ENCODE assay signal across 20 cellular contexts in genomic region chr6:4294636-4295035, GRCh38.
A peak's percentile ranks its signal among the peaks of the same experiment; 100 is the strongest.
DNase-seq lines count a peak whose midpoint lies in the region; ATAC-seq and TF ChIP-seq lines count a peak whose summit lies in the region.
"Had no signal": no experiment of that assay in that cellular context is flagged by ENCODE, and none has a peak within 500 bp of the region (broad histone marks: within the 10 kb centered on the region; RNA-seq: fewer than 3 reads in every experiment).

No MANE protein-coding gene starts in this region.

- ATAC-seq in Right ventricle myocardium superior (ENCODE audit: poor library complexity) (no peak), aorta (ENCODE audit: low FRiP score) (peak; percentile 11), GM21786 (IDR thresholded peaks at IDR 0.05; ENCODE audit: unreplicated experiment) (no peak), GM19455 (IDR thresholded peaks at IDR 0.05; ENCODE audit: unreplicated experiment) (no peak)
- no peak for ATAC-seq in stimulated activated naive B cell treated with anti-CD40 and anti-IgM and Interleukin-4, amounts not matched to agents 10 μg/mL and 1 μg/mL and 100 μg/mL, for 72 hours (replicated peaks)
- ATAC-seq: A549, HCT116 had no signal

- H3K4me1 Mint-ChIP-seq in osteocyte (ENCODE audit: unreplicated experiment): peaks cover 5% of the 10 kb centered on the region
- H3K4me1 Mint-ChIP-seq in stimulated activated naive B cell treated with anti-CD40 and anti-IgM and Interleukin-4, amounts not matched to agents 10 μg/mL and 1 μg/mL and 100 μg/mL, for 72 hours: no peaks in the 10 kb centered on the region

- no peaks in the 10 kb centered on the region for H3K36me3 Mint-ChIP-seq in osteocyte (ENCODE audit: unreplicated experiment)
- H3K36me3 Mint-ChIP-seq in stimulated activated naive B cell treated with anti-CD40 and anti-IgM and Interleukin-4, amounts not matched to agents 10 μg/mL and 1 μg/mL and 100 μg/mL, for 72 hours: peaks cover 0 to 5% of the 10 kb centered on the region in 2 donors

- H3K4me3 ChIP-seq in coronary artery (no peak overlapping the region), aorta (ENCODE audit: low read length in 2 of 2) (no peak overlapping the region)
- H3K4me3 ChIP-seq: A549 had no signal

- H3K36me3 ChIP-seq in aorta (ENCODE audit: control insufficient read depth in 1 of 2, insufficient read depth in 2 of 2, low read length in 1 of 2): no peaks in the 10 kb centered on the region

- no peak overlapping the region for H3K27ac Mint-ChIP-seq in osteocyte (ENCODE audit: unreplicated experiment)
- no peak overlapping the region for H3K27ac Mint-ChIP-seq in stimulated activated naive B cell treated with anti-CD40 and anti-IgM and Interleukin-4, amounts not matched to agents 10 μg/mL and 1 μg/mL and 100 μg/mL, for 72 hours
- H3K27ac Mint-ChIP-seq: CD4-positive, alpha-beta T cell; HFFc6 had no signal

- WGBS in aorta, 2 donors: 94 to 95% methylated on average over 9 of the region's 9 CpGs

- intact Hi-C loops in cardiac septum (cut with DNase I) (no loop called here), Right ventricle myocardium superior (cut with DNase I) (no loop called here), aorta (cut with DNase I) (no loop called here)

- no peaks in the 10 kb centered on the region for H3K27me3 Mint-ChIP-seq in osteocyte (ENCODE audit: unreplicated experiment)
- peaks cover under 1 to 27% of the 10 kb centered on the region in 2 donors for H3K27me3 Mint-ChIP-seq in stimulated activated naive B cell treated with anti-CD40 and anti-IgM and Interleukin-4, amounts not matched to agents 10 μg/mL and 1 μg/mL and 100 μg/mL, for 72 hours

- H3K9me3 Mint-ChIP-seq in osteocyte (ENCODE audit: unreplicated experiment): peaks cover 12% of the 10 kb centered on the region
- H3K9me3 Mint-ChIP-seq in stimulated activated naive B cell treated with anti-CD40 and anti-IgM and Interleukin-4, amounts not matched to agents 10 μg/mL and 1 μg/mL and 100 μg/mL, for 72 hours: peaks cover 8 to 15% of the 10 kb centered on the region in 2 donors
- H3K9me3 Mint-ChIP-seq: CD4-positive, alpha-beta T cell had no signal

- H3K4me1 ChIP-seq in aorta (ENCODE audit: control insufficient read depth in 1 of 2, insufficient read depth in 2 of 2, low read length in 2 of 2): no peaks in the 10 kb centered on the region

- H3K27ac ChIP-seq in coronary artery: no peak overlapping the region
- no peak overlapping the region for H3K27ac ChIP-seq in aorta (ENCODE audit: low read depth in 1 of 2, low read length in 2 of 2)
- H3K27ac ChIP-seq: 22Rv1, A549, C4-2B had no signal

- H3K4me3 Mint-ChIP-seq in osteocyte (ENCODE audit: unreplicated experiment): no peak overlapping the region
- no peak overlapping the region for H3K4me3 Mint-ChIP-seq in stimulated activated naive B cell treated with anti-CD40 and anti-IgM and Interleukin-4, amounts not matched to agents 10 μg/mL and 1 μg/mL and 100 μg/mL, for 72 hours
- H3K4me3 Mint-ChIP-seq: CD4-positive, alpha-beta T cell; HFFc6 had no signal

- no peak for TF ChIP-seq CTCF in coronary artery (IDR thresholded peaks at IDR 0.05)
- TF ChIP-seq CTCF in osteocyte (IDR thresholded peaks at IDR 0.05): no peak

- H3K27me3 ChIP-seq in aorta (ENCODE audit: control insufficient read depth in 1 of 2, insufficient read depth in 2 of 2, low read length in 1 of 2): no peaks in the 10 kb centered on the region

- H3K9me3 ChIP-seq in aorta (ENCODE audit: control insufficient read depth, low read length): peaks cover 5% of the 10 kb centered on the region

- DNase-seq in cardiac septum (ENCODE audit: low spot score) (peak; percentile 59), Right ventricle myocardium superior (no peak), coronary artery (ENCODE audit: low spot score) (peak; percentile 47), osteocyte (ENCODE audit: extremely low spot score, unreplicated experiment) (peak; percentile 70), aorta (no peak)
- no peak for DNase-seq in stimulated activated naive B cell treated with anti-CD40 and anti-IgM and Interleukin-4, amounts not matched to agents 10 μg/mL and 1 μg/mL and 100 μg/mL, for 72 hours
- DNase-seq: AML-193; CD4-positive, alpha-beta T cell; DMS79 treated with DMSO at 0.1 percent for 48 hours; GF-D8; GOT3; H7; HFFc6; IMR-90 had no signal

Comparison
In these comparisons a context has a peak if more than half of its experiments do, and no peak if none do; other contexts are left out.
1. DNase-seq: peak in cardiac septum (single experiment), coronary artery (single experiment) and osteocyte (single experiment); none in Right ventricle myocardium superior (single experiment), aorta (0 of 2) and stimulated activated naive B cell treated with anti-CD40 and anti-IgM and Interleukin-4, amounts not matched to agents 10 μg/mL and 1 μg/mL and 100 μg/mL, for 72 hours (single experiment).